ENCODE assay signal across 24 cellular contexts in genomic region chr18:23879126-23879525, GRCh38.
"Had no signal": no experiment of that assay in that cellular context is flagged by ENCODE, and none has a peak within 500 bp of the region (broad histone marks: within the 10 kb centered on the region; RNA-seq: fewer than 3 reads in every experiment).

No MANE protein-coding gene starts in this region.

- H3K36me3 ChIP-seq: left lung, neutrophil, right atrium auricular region, right lobe of liver, thyroid gland, transverse colon, upper lobe of left lung had no signal

- H2AFZ ChIP-seq: parathyroid adenoma had no signal

- ATAC-seq: left colon; left lung; lower lobe of right lung; naive thymus-derived CD8-positive, alpha-beta T cell; psoas muscle; right lobe of liver; stimulated activated memory B cell treated with anti-CD40 and anti-IgM and Interleukin-4, amounts not matched to agents 10 μg/mL and 1 μg/mL and 100 μg/mL, for 72 hours; stimulated activated naive CD8-positive, alpha-beta T cell treated with anti-CD3 and anti-CD28 coated beads, Interleukin-15, Interleukin-2, amounts not matched to agents 100 U/mL and 50 U/mL, for 24 hours had no signal

- H3K9ac ChIP-seq: parathyroid adenoma had no signal

- H3K27ac ChIP-seq: left lung, lower lobe of right lung, neutrophil, parathyroid adenoma, psoas muscle, right atrium auricular region, right lobe of liver, stomach, testis, thyroid gland, transverse colon, upper lobe of left lung, vagina had no signal

- H3K4me2 ChIP-seq: smooth muscle cell had no signal

- H3K9me3 ChIP-seq: left lung, lower lobe of right lung, neutrophil, psoas muscle, right atrium auricular region, right lobe of liver, stomach, testis, thyroid gland, transverse colon, upper lobe of left lung, vagina had no signal

- H3K4me1 ChIP-seq: left lung, lower lobe of right lung, psoas muscle, right atrium auricular region, thyroid gland had no signal

- H3K27me3 ChIP-seq: left lung, neutrophil, right atrium auricular region, right lobe of liver, stomach, testis, thyroid gland, transverse colon, upper lobe of left lung, vagina had no signal

- H3K79me2 ChIP-seq: parathyroid adenoma had no signal

- DNase-seq: hippocampal formation; kidney; left colon; left lung; lower lobe of right lung; mesenchymal stem cell; naive thymus-derived CD8-positive, alpha-beta T cell; occipital lobe; psoas muscle; right lobe of liver; stimulated activated CD4-positive, alpha-beta T cell treated with anti-CD3 and anti-CD28 coated beads, Interleukin-1b, Interleukin-23, amount 100 ng/mL, for 48 hours; stimulated activated CD4-positive, alpha-beta T cell treated with anti-CD3 and anti-CD28 coated beads, Interleukin-4, amount 100 ng/mL, for 24 hours; stimulated activated naive CD8-positive, alpha-beta T cell treated with anti-CD3 and anti-CD28 coated beads, Interleukin-15, Interleukin-2, amounts not matched to agents 100 U/mL and 50 U/mL, for 24 hours; stomach; testis; thyroid gland; transverse colon; upper lobe of left lung had no signal

- H3K4me3 ChIP-seq: left lung, lower lobe of right lung, psoas muscle, right atrium auricular region, right lobe of liver, smooth muscle cell, stomach, testis, thyroid gland, transverse colon, upper lobe of left lung, vagina had no signal

- FAIRE-seq: kidney had no signal
